10 cellular contexts compared by ENCODE assay signal in genomic region chr4:139921551-139922184, GRCh38.
DNase-seq lines count a peak whose midpoint lies in the region; ATAC-seq and TF ChIP-seq lines count a peak whose summit lies in the region.
"Had no signal": no experiment of that assay in that cellular context is flagged by ENCODE, and none has a peak within 500 bp of the region (broad histone marks: within the 10 kb centered on the region; RNA-seq: fewer than 3 reads in every experiment).

No MANE protein-coding gene starts in this region.

- H3K27me3 Mint-ChIP-seq in mesothelial cell of epicardium (ENCODE audit: low read depth): no peaks in the 10 kb centered on the region

- peak overlapping the region; percentile 73 for H3K27ac Mint-ChIP-seq in mesothelial cell of epicardium

- ATAC-seq in HG03432 (IDR thresholded peaks at IDR 0.05; ENCODE audit: unreplicated experiment): no peak
- no peak for ATAC-seq in GM18520 (IDR thresholded peaks at IDR 0.05; ENCODE audit: unreplicated experiment)

- H3K9me3 Mint-ChIP-seq in mesothelial cell of epicardium: no peaks in the 10 kb centered on the region

- H3K4me3 Mint-ChIP-seq in mesothelial cell of epicardium: no peak overlapping the region

- no peak for TF ChIP-seq CTCF in mesothelial cell of epicardium (IDR thresholded peaks at IDR 0.05; ENCODE audit: unreplicated experiment)

- no peaks in the 10 kb centered on the region for H3K36me3 Mint-ChIP-seq in mesothelial cell of epicardium

- peak; percentile 58 for DNase-seq in D341Med (ENCODE audit: low spot score)
- peak; percentile 91 to 99 for DNase-seq in NCI-H2081 (lab: John Stamatoyannopoulos, UW)
- peak; percentile 50 for DNase-seq in cerebellum (ENCODE audit: low spot score)
- no peak for DNase-seq in mesothelial cell of epicardium (ENCODE audit: low spot score in 2 of 2, unreplicated experiment in 2 of 2)
- no peak for DNase-seq in activated effector memory CD4-positive, alpha-beta T cell treated with anti-CD3 and anti-CD28 coated beads, Interleukin-2, amount 50 U/mL, for 16 hours
- DNase-seq in effector CD4-positive, alpha-beta T cell: no peak
- DNase-seq: H7, islet precursor cell had no signal

- H3K4me1 Mint-ChIP-seq in mesothelial cell of epicardium: peaks cover 59% of the 10 kb centered on the region

Comparison
In these comparisons a context has a peak if more than half of its experiments do, and no peak if none do; other contexts are left out.
1. DNase-seq: peak in D341Med (single experiment), NCI-H2081 (2 of 2) and cerebellum (single experiment); none in mesothelial cell of epicardium (0 of 2), activated effector memory CD4-positive, alpha-beta T cell treated with anti-CD3 and anti-CD28 coated beads, Interleukin-2, amount 50 U/mL, for 16 hours (single experiment) and effector CD4-positive, alpha-beta T cell (single experiment).